Comparison of ENCODE assay signal across 12 cellular contexts in the genomic region with DNA sequence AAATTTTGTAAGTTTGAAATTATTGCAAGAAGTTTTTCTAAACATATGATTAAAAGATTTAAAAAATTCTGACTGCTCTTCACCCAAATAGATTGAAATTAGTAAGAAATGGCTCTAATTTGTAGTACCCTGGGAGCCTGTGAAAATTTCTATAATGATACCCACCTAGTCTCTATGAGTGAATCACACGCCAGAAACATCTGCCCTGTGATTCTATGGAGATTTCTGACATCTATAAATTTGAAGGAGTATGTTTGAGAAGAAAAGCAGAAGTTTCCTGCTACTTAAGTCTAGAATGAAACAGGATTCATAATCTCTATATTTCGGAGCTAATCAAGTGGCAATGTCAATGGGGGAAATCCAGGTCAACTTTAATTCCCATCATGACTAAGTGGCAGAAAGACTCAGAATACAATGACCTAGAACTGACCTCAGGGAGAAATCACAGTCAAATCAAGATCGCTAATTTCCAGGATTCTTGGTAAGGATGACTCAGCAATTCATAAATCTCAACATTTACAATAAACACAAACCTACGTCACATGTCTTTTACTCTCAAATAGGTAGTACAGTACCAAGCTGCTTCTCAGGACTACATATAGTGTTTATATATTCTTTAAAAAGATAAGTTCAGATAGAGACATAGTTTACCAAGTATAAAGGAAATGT.
A peak's percentile ranks its signal among the peaks of the same experiment; 100 is the strongest.
DNase-seq lines count a peak whose midpoint lies in the region; ATAC-seq, FAIRE-seq and TF ChIP-seq lines count a peak whose summit lies in the region.
"Had no signal": no experiment of that assay in that cellular context is flagged by ENCODE, and none has a peak within 500 bp of the region (broad histone marks: within the 10 kb centered on the region; RNA-seq: fewer than 3 reads in every experiment).

No MANE protein-coding gene starts in this region.

- H4K5ac ChIP-seq in IMR-90 (ENCODE audit: low read depth, low read length): no peak overlapping the region

- no peaks in the 10 kb centered on the region for H3K36me3 Mint-ChIP-seq in activated T-cell treated with anti-CD3 and anti-CD28 coated beads, Interleukin-2, amount 50 U/mL, for 24 hours (ENCODE audit: low read depth)
- H3K36me3 Mint-ChIP-seq: stimulated activated memory B cell treated with anti-CD40 and anti-IgM and Interleukin-4, amounts not matched to agents 10 μg/mL and 1 μg/mL and 100 μg/mL, for 72 hours had no signal

- H3K9me3 ChIP-seq in IMR-90 (ENCODE audit: control insufficient read depth, insufficient read depth, low read length) (no peaks in the 10 kb centered on the region), small intestine (ENCODE audit: control insufficient read depth, low read depth) (no peaks in the 10 kb centered on the region)
- H3K9me3 ChIP-seq: breast epithelium had no signal

- no peak overlapping the region for H3K27ac ChIP-seq in IMR-90 (ENCODE audit: insufficient read depth, low read length)
- H3K27ac ChIP-seq in small intestine (ENCODE audit: low read depth in 1 of 2, low read length in 1 of 2): no peak overlapping the region
- H3K27ac ChIP-seq: breast epithelium had no signal

- H3K56ac ChIP-seq in IMR-90 (ENCODE audit: extremely low read depth, insufficient read depth, low read length): no peak overlapping the region

- H3K27ac Mint-ChIP-seq in activated T-cell treated with anti-CD3 and anti-CD28 coated beads, Interleukin-2, amount 50 U/mL, for 24 hours: peak overlapping the region; percentile 93
- H3K27ac Mint-ChIP-seq: stimulated activated memory B cell treated with anti-CD40 and anti-IgM and Interleukin-4, amounts not matched to agents 10 μg/mL and 1 μg/mL and 100 μg/mL, for 72 hours had no signal

- H3K4me3 ChIP-seq in IMR-90 (ENCODE audit: insufficient read depth, low read depth, low read length): no peak overlapping the region
- no peak overlapping the region for H3K4me3 ChIP-seq in astrocyte of the spinal cord (ENCODE audit: low read depth, low read length)
- H3K4me3 ChIP-seq in small intestine (ENCODE audit: low read depth in 1 of 2, low read length in 2 of 2): no peak overlapping the region
- H3K4me3 ChIP-seq: breast epithelium, smooth muscle cell had no signal

- no peak overlapping the region for H3K9ac ChIP-seq in IMR-90 (ENCODE audit: low read depth, low read length)

- H2BK120ac ChIP-seq in IMR-90 (ENCODE audit: low read depth, low read length): no peak overlapping the region

- H3K4me1 Mint-ChIP-seq in activated T-cell treated with anti-CD3 and anti-CD28 coated beads, Interleukin-2, amount 50 U/mL, for 24 hours (ENCODE audit: low read depth): peaks cover 58% of the 10 kb centered on the region

- DNase-seq in activated T-cell treated with anti-CD3 and anti-CD28 coated beads, Interleukin-2, amount 50 U/mL, for 24 hours: no peak
- DNase-seq in activated T-cell treated with anti-CD3 and anti-CD28 coated beads for 4 hours (no peak), IMR-90 (peak; percentile 33), astrocyte of the spinal cord (ENCODE audit: low read depth, low spot score) (peak; percentile 32), small intestine (no peak), NCI-H510A treated with DMSO at 0.1 percent for 48 hours (lab: John Stamatoyannopoulos, UW) (no peak), ecto neural progenitor cell (ENCODE audit: low spot score) (no peak), pons (ENCODE audit: low spot score) (no peak)
- DNase-seq: activated CD4-positive, CD25-positive, alpha-beta regulatory T cell treated with anti-CD3 and anti-CD28 coated beads, Interleukin-2, amount 50 U/mL, for 72 hours had no signal

- no peak overlapping the region for H2AK9ac ChIP-seq in IMR-90 (replicated peaks; ENCODE audit: low read depth, low read length, poor library complexity)

- no peaks in the 10 kb centered on the region for H3K9me1 ChIP-seq in IMR-90 (ENCODE audit: insufficient read depth, low read length)

- H3K36me3 ChIP-seq in IMR-90 (ENCODE audit: control insufficient read depth, insufficient read depth, low read length): no peaks in the 10 kb centered on the region
- no peaks in the 10 kb centered on the region for H3K36me3 ChIP-seq in small intestine (ENCODE audit: control insufficient read depth in 2 of 2, insufficient read depth in 2 of 2, low read length in 2 of 2)
- H3K36me3 ChIP-seq: breast epithelium had no signal

- H4K20me1 ChIP-seq in IMR-90 (ENCODE audit: insufficient read depth, low read length): no peaks in the 10 kb centered on the region

- no TSS peak for BruUV-seq in IMR-90 (replicated peaks; lab: Mats Ljungman, UMichigan)

- WGBS in IMR-90 (ENCODE audit: extremely low coverage in 2 of 2, insufficient read length in 1 of 2), 2 experiments: no CpG with 5 or more reads among the region's 4 CpGs
- 56 to 77% (median 59%) methylated on average over 4 of the region's 4 CpGs for WGBS in small intestine, 3 donors

- H3K14ac ChIP-seq in IMR-90 (replicated peaks; ENCODE audit: low read depth, low read length): no peak overlapping the region

- H4K91ac ChIP-seq in IMR-90 (ENCODE audit: insufficient read depth, low read depth, low read length): no peak overlapping the region

- H3K27me3 Mint-ChIP-seq in activated T-cell treated with anti-CD3 and anti-CD28 coated beads, Interleukin-2, amount 50 U/mL, for 24 hours: peaks cover 20% of the 10 kb centered on the region
- H3K27me3 Mint-ChIP-seq: stimulated activated memory B cell treated with anti-CD40 and anti-IgM and Interleukin-4, amounts not matched to agents 10 μg/mL and 1 μg/mL and 100 μg/mL, for 72 hours had no signal

- H4K8ac ChIP-seq in IMR-90 (ENCODE audit: low read depth in 2 of 2, low read length in 2 of 2): no peak overlapping the region

- no peak for TF ChIP-seq POLR2A in IMR-90 (IDR thresholded peaks at IDR 0.05; ENCODE audit: low read depth, low read length)

- H3K23ac ChIP-seq in IMR-90 (ENCODE audit: low read depth, low read length): no peak overlapping the region

- TF ChIP-seq CTCF in IMR-90 (conservative IDR thresholded peaks at IDR 0.05; ENCODE audit: low read depth, low read length) (no peak), astrocyte of the spinal cord (IDR thresholded peaks at IDR 0.05; ENCODE audit: low read depth, low read length) (no peak)

- dilution Hi-C loops in IMR-90 (cut with HindIII; ENCODE audit: low sequenced_read_pairs, unreplicated experiment): no loop called here

- no peak overlapping the region for H3K4ac ChIP-seq in IMR-90 (ENCODE audit: low read depth, low read length)

- H3K4me1 ChIP-seq in IMR-90 (ENCODE audit: control insufficient read depth, insufficient read depth, low read length) (no peaks in the 10 kb centered on the region), small intestine (ENCODE audit: control insufficient read depth in 2 of 2, insufficient read depth in 1 of 2, low read depth in 1 of 2, low read length in 1 of 2) (peaks cover 0 to 2% of the 10 kb centered on the region in 2 donors)
- H3K4me1 ChIP-seq: breast epithelium had no signal

- FAIRE-seq in small intestine (lab: Jason Lieb, UNC): peak; percentile 5

- no peak overlapping the region for H2AK5ac ChIP-seq in IMR-90 (ENCODE audit: low read depth, low read length)

- no peak for ATAC-seq in IMR-90 (ENCODE audit: low read depth)
- ATAC-seq: stimulated activated memory B cell treated with anti-CD40 and anti-IgM and Interleukin-4, amounts not matched to agents 10 μg/mL and 1 μg/mL and 100 μg/mL, for 72 hours had no signal

- TF ChIP-seq RAD21 in IMR-90 (IDR thresholded peaks at IDR 0.05; ENCODE audit: low read length): no peak

- H3K79me1 ChIP-seq in IMR-90 (ENCODE audit: low read depth in 1 of 2, low read length in 2 of 2): no peaks in the 10 kb centered on the region

- intact Hi-C loops in IMR-90 (cut with micrococcal nuclease): no loop called here

- in situ Hi-C loops in IMR-90 (cut with MboI; ENCODE audit: low sequenced_read_pairs) (no loop called here), astrocyte of the spinal cord (cut with HindIII; ENCODE audit: low sequenced_read_pairs) (no loop called here)

- CTCF ChIA-PET in IMR-90 (lab: Yijun Ruan, JAX): no interaction called here

- H3K18ac ChIP-seq in IMR-90 (ENCODE audit: low read depth, low read length): no peak overlapping the region

- H2AFZ ChIP-seq in IMR-90 (replicated peaks; ENCODE audit: low read length, poor library complexity): no peak overlapping the region

- POLR2A ChIA-PET in IMR-90 (lab: Charles Lee; ENCODE audit: unreplicated experiment): no interaction called here

- H2BK15ac ChIP-seq in IMR-90 (ENCODE audit: low read depth, low read length): no peak overlapping the region

- no peak overlapping the region for H3K4me2 ChIP-seq in IMR-90 (ENCODE audit: low read depth, low read length)
- H3K4me2 ChIP-seq: smooth muscle cell had no signal

- no peak overlapping the region for H2BK20ac ChIP-seq in IMR-90 (ENCODE audit: low read depth, low read length)

- H2BK5ac ChIP-seq in IMR-90 (ENCODE audit: low read depth, low read length, poor library complexity, severe bottlenecking): no peak overlapping the region

- H3K4me3 Mint-ChIP-seq in activated T-cell treated with anti-CD3 and anti-CD28 coated beads, Interleukin-2, amount 50 U/mL, for 24 hours: peak overlapping the region; percentile 38
- H3K4me3 Mint-ChIP-seq: stimulated activated memory B cell treated with anti-CD40 and anti-IgM and Interleukin-4, amounts not matched to agents 10 μg/mL and 1 μg/mL and 100 μg/mL, for 72 hours had no signal

- peaks cover 5% of the 10 kb centered on the region for H3K9me3 Mint-ChIP-seq in activated T-cell treated with anti-CD3 and anti-CD28 coated beads, Interleukin-2, amount 50 U/mL, for 24 hours
- H3K9me3 Mint-ChIP-seq: stimulated activated memory B cell treated with anti-CD40 and anti-IgM and Interleukin-4, amounts not matched to agents 10 μg/mL and 1 μg/mL and 100 μg/mL, for 72 hours had no signal

- H3K27me3 ChIP-seq in IMR-90 (ENCODE audit: control insufficient read depth, insufficient read depth, low read length): no peaks in the 10 kb centered on the region
- no peaks in the 10 kb centered on the region for H3K27me3 ChIP-seq in small intestine (ENCODE audit: control insufficient read depth in 2 of 2, insufficient read depth in 2 of 2, low read length in 2 of 2)
- H3K27me3 ChIP-seq: breast epithelium had no signal

TF ChIP-seq in IMR-90, 13 proteins besides CTCF, POLR2A, EP300 and RAD21:
- no peak for TF ChIP-seq FOS (IDR thresholded peaks at IDR 0.05; ENCODE audit: low read depth, low read length)
- no peak for TF ChIP-seq CEBPB (IDR thresholded peaks at IDR 0.05; ENCODE audit: low read depth, low read length)
- no peak for TF ChIP-seq MXI1 (IDR thresholded peaks at IDR 0.05; ENCODE audit: borderline replicate concordance, low read depth, low read length)
- TF ChIP-seq MAFK (IDR thresholded peaks at IDR 0.05; ENCODE audit: low read depth, low read length): peak; percentile 91
- TF ChIP-seq SMC3 (IDR thresholded peaks at IDR 0.05; ENCODE audit: low read depth, low read length): no peak
- peak; percentile 98 for TF ChIP-seq NFE2L2 (IDR thresholded peaks at IDR 0.05; ENCODE audit: low read depth, low read length)
- TF ChIP-seq RCOR1 (IDR thresholded peaks at IDR 0.05; ENCODE audit: insufficient replicate concordance, low read length): no peak

Comparison
In these comparisons a context has a peak if more than half of its experiments do, and no peak if none do; other contexts are left out.
1. DNase-seq: peak in IMR-90 (single experiment) and astrocyte of the spinal cord (single experiment); none in activated T-cell treated with anti-CD3 and anti-CD28 coated beads, Interleukin-2, amount 50 U/mL, for 24 hours (single experiment), activated T-cell treated with anti-CD3 and anti-CD28 coated beads for 4 hours (single experiment), small intestine (single experiment), NCI-H510A treated with DMSO at 0.1 percent for 48 hours (single experiment), ecto neural progenitor cell (single experiment) and pons (single experiment).